14 cellular contexts compared by ENCODE assay signal in the genomic region with DNA sequence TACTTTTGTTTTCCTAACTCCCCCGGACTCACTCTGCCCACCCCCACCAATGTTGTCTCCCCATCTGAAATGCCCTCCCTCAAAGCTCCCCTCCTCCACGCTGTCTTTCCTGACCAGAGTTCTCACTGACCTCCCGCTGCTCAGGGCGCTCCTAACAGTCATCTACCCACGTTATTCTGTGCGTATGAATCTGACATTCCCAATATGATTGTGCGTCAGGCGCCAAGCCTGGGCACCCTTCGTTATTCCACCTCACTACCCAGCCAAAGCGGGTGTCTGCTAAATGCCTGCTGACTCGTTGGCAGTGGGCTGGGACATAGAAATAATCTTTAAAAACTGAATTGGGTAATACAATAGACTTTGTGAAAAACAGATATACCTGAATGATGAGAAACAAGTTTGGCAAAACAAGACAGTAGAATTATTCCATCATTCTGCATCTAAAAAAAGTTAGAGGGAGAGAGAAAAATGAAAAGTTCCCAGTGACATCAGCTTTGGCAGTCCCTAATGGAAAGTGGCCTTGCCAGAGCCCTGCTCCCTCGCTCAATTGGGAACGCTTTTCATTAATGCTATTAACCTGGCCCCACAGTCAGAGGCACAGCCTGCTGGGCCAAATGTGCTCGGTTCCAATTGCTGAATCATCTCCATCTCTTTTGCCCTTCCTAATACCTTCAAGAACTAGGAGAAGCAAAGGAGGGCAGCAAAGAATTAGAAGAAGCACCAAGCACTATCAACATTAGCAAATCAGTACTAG.
DNase-seq lines count a peak whose midpoint lies in the region; ATAC-seq, FAIRE-seq and TF ChIP-seq lines count a peak whose summit lies in the region.
"Had no signal": no experiment of that assay in that cellular context is flagged by ENCODE, and none has a peak within 500 bp of the region (broad histone marks: within the 10 kb centered on the region; RNA-seq: fewer than 3 reads in every experiment).

No MANE protein-coding gene starts in this region.

- H3K27ac ChIP-seq in SK-N-SH (ENCODE audit: low read depth in 2 of 2, low read length in 1 of 2) (peak overlapping the region in 1 of 2 experiments; percentile 11; a peak in 1 of 4 replicates), aorta (ENCODE audit: low read depth in 1 of 2, low read length in 2 of 2) (peak overlapping the region; percentile 96 to 99)
- H3K27ac ChIP-seq: HL-60 had no signal

- H3K9me3 Mint-ChIP-seq in stimulated activated memory B cell treated with anti-CD40 and anti-IgM and Interleukin-4, amounts not matched to agents 10 μg/mL and 1 μg/mL and 100 μg/mL, for 72 hours: no peaks in the 10 kb centered on the region
- H3K9me3 Mint-ChIP-seq: stimulated activated naive CD8-positive, alpha-beta T cell treated with anti-CD3 and anti-CD28 coated beads, Interleukin-15, Interleukin-2, amounts not matched to agents 100 ng/mL and 50 ng/mL, for 24 hours had no signal

- H3K4me1 Mint-ChIP-seq in stimulated activated memory B cell treated with anti-CD40 and anti-IgM and Interleukin-4, amounts not matched to agents 10 μg/mL and 1 μg/mL and 100 μg/mL, for 72 hours: no peaks in the 10 kb centered on the region

- no peak for TF ChIP-seq RAD21 in SK-N-SH (IDR thresholded peaks at IDR 0.05; ENCODE audit: low read length)

- intact Hi-C loops in left cardiac atrium (cut with DNase I): no loop called here
- intact Hi-C loops in aorta (cut with DNase I): loop anchor here (1.0 to 10.0 kb wide), 4 partner anchors 180 to 504 kb away; no protein-coding TSS in a partner anchor

- no peak overlapping the region for H3K4me3 Mint-ChIP-seq in stimulated activated memory B cell treated with anti-CD40 and anti-IgM and Interleukin-4, amounts not matched to agents 10 μg/mL and 1 μg/mL and 100 μg/mL, for 72 hours
- H3K4me3 Mint-ChIP-seq: stimulated activated naive CD8-positive, alpha-beta T cell treated with anti-CD3 and anti-CD28 coated beads, Interleukin-15, Interleukin-2, amounts not matched to agents 100 ng/mL and 50 ng/mL, for 24 hours; T-helper 1 cell treated with Interleukin-12 subunit alpha and Interleukin-12 subunit beta and Interleukin-4 antibody, amounts not matched to agents 30 μg/mL and 1 μg/mL, for 36 hours had no signal

- no peak for TF ChIP-seq CTCF in SK-N-SH (IDR thresholded peaks at IDR 0.05)

- CTCF ChIA-PET in SK-N-SH (lab: Yijun Ruan, JAX): interaction anchor here (0.6 to 6.7 kb wide), 17 partner anchors 17 to 569 kb away, joined by 3 to 68 read pairs (median 5); a partner anchor contains a TSS

- H3K36me3 ChIP-seq in SK-N-SH (replicated peaks in 1 of 2; ENCODE audit: control insufficient read depth in 1 of 2, insufficient read depth in 2 of 2, low read length in 1 of 2) (no peaks in the 10 kb centered on the region), aorta (ENCODE audit: control insufficient read depth in 1 of 2, insufficient read depth in 2 of 2, low read length in 1 of 2) (no peaks in the 10 kb centered on the region)

- H3K9me3 ChIP-seq in SK-N-SH: no peaks in the 10 kb centered on the region
- no peaks in the 10 kb centered on the region for H3K9me3 ChIP-seq in aorta (ENCODE audit: control insufficient read depth, low read length)

- H3K4me2 ChIP-seq in SK-N-SH: no peak overlapping the region

- DNase-seq in SK-N-SH (no peak), left cardiac atrium (peak; percentile 55), putamen (ENCODE audit: low spot score) (peak; percentile 36), aorta (peak; percentile 78 to 87), GM19239 (ENCODE audit: insufficient read length, low spot score) (no peak), NCI-H2029 (lab: John Stamatoyannopoulos, UW) (no peak)
- DNase-seq: activated CD4-positive, alpha-beta T cell treated with anti-CD3 and anti-CD28 coated beads, Interleukin-2, amount 50 U/mL, for 4 hours; activated effector memory CD4-positive, alpha-beta T cell treated with anti-CD3 and anti-CD28 coated beads, Interleukin-2, amount 50 U/mL, for 16 hours; DMS153 had no signal

- WGBS in SK-N-SH (ENCODE audit: low lambda C conversion rate): 79% methylated on average over 14 of the region's 14 CpGs
- WGBS in aorta, 2 donors: 4 to 5% methylated on average over 14 of the region's 14 CpGs

- no peaks in the 10 kb centered on the region for H4K20me1 ChIP-seq in SK-N-SH (ENCODE audit: insufficient read depth)

- H3K9me2 ChIP-seq in SK-N-SH: no peaks in the 10 kb centered on the region

- H3K4me1 ChIP-seq in SK-N-SH (ENCODE audit: control insufficient read depth in 1 of 2, insufficient read depth in 2 of 2, low read depth in 1 of 2, low read length in 1 of 2) (peaks cover 0 to 7% of the 10 kb centered on the region in 2 experiments; a peak in 2 of 4 replicates), aorta (ENCODE audit: control insufficient read depth in 1 of 2, insufficient read depth in 2 of 2, low read length in 2 of 2) (peaks cover 0 to 8% of the 10 kb centered on the region in 2 donors)

- no peak for FAIRE-seq in GM19239 (lab: Jason Lieb, UNC)

- no peak overlapping the region for H2AFZ ChIP-seq in SK-N-SH (ENCODE audit: low read depth)

- no peaks in the 10 kb centered on the region for H3F3A ChIP-seq in SK-N-SH (replicated peaks; ENCODE audit: insufficient read depth)

- no peaks in the 10 kb centered on the region for H3K36me3 Mint-ChIP-seq in stimulated activated memory B cell treated with anti-CD40 and anti-IgM and Interleukin-4, amounts not matched to agents 10 μg/mL and 1 μg/mL and 100 μg/mL, for 72 hours

- no peaks in the 10 kb centered on the region for H3K79me2 ChIP-seq in SK-N-SH (ENCODE audit: insufficient read depth)

- H3K4me3 ChIP-seq in SK-N-SH (ENCODE audit: low read depth in 2 of 2, low read length in 1 of 2) (no peak overlapping the region), aorta (ENCODE audit: low read length in 2 of 2) (no peak overlapping the region)

- H3K27me3 Mint-ChIP-seq in stimulated activated memory B cell treated with anti-CD40 and anti-IgM and Interleukin-4, amounts not matched to agents 10 μg/mL and 1 μg/mL and 100 μg/mL, for 72 hours: peaks cover 19% of the 10 kb centered on the region

- no peak for TF ChIP-seq EP300 in SK-N-SH (IDR thresholded peaks at IDR 0.05; ENCODE audit: borderline replicate concordance in 1 of 2, low read depth in 1 of 2, low read length in 1 of 2)

- H3K27me3 ChIP-seq in SK-N-SH (ENCODE audit: insufficient read depth) (no peaks in the 10 kb centered on the region), aorta (ENCODE audit: control insufficient read depth in 1 of 2, insufficient read depth in 2 of 2, low read length in 1 of 2) (no peaks in the 10 kb centered on the region)

- no peak overlapping the region for H3K27ac Mint-ChIP-seq in stimulated activated memory B cell treated with anti-CD40 and anti-IgM and Interleukin-4, amounts not matched to agents 10 μg/mL and 1 μg/mL and 100 μg/mL, for 72 hours
- H3K27ac Mint-ChIP-seq: stimulated activated naive CD8-positive, alpha-beta T cell treated with anti-CD3 and anti-CD28 coated beads, Interleukin-15, Interleukin-2, amounts not matched to agents 100 ng/mL and 50 ng/mL, for 24 hours; T-helper 1 cell treated with Interleukin-12 subunit alpha and Interleukin-12 subunit beta and Interleukin-4 antibody, amounts not matched to agents 30 μg/mL and 1 μg/mL, for 36 hours had no signal

- POLR2A ChIA-PET in SK-N-SH (lab: Yijun Ruan, JAX): no interaction called here

- ATAC-seq in SK-N-SH treated with all-trans-retinoic acid at 6 μM for 48 hours (no peak), left cardiac atrium (peak; percentile 79 to 83), aorta (ENCODE audit: low FRiP score) (peak; percentile 93)
- no peak for ATAC-seq in stimulated activated memory B cell treated with anti-CD40 and anti-IgM and Interleukin-4, amounts not matched to agents 10 μg/mL and 1 μg/mL and 100 μg/mL, for 72 hours

- no peak overlapping the region for H3K9ac ChIP-seq in SK-N-SH

TF ChIP-seq in SK-N-SH treated with all-trans-retinoic acid at 6 μM for 48 hours, 23 proteins besides CTCF, POLR2A, EP300 and RAD21:
- TF ChIP-seq CSDC2 (CRISPR knock-in tag; IDR thresholded peaks at IDR 0.05) (no peak), GLIS3 (CRISPR knock-in tag; IDR thresholded peaks at IDR 0.05) (no peak), ISL1 (CRISPR knock-in tag; IDR thresholded peaks at IDR 0.05) (peak; percentile 10; the same call in 1 of the 2 replicates), ZNF565 (CRISPR knock-in tag; conservative IDR thresholded peaks at IDR 0.05; ENCODE audit: low read depth) (no peak), RARB (CRISPR knock-in tag; IDR thresholded peaks at IDR 0.05) (no peak)

TF ChIP-seq in SK-N-SH, 30 proteins besides CTCF, POLR2A, EP300 and RAD21:
- TF ChIP-seq, protein P1, sequence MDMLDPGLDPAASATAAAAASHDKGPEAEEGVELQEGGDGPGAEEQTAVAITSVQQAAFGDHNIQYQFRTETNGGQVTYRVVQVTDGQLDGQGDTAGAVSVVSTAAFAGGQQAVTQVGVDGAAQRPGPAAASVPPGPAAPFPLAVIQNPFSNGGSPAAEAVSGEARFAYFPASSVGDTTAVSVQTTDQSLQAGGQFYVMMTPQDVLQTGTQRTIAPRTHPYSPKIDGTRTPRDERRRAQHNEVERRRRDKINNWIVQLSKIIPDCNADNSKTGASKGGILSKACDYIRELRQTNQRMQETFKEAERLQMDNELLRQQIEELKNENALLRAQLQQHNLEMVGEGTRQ (IDR thresholded peaks at IDR 0.05; ENCODE audit: borderline replicate concordance, low read depth, low read length): no peak
- TF ChIP-seq CHD2 (IDR thresholded peaks at IDR 0.05; ENCODE audit: low read length, partially characterized antibody): no peak
- TF ChIP-seq FOSL2 (IDR thresholded peaks at IDR 0.05; ENCODE audit: borderline replicate concordance, low read depth): no peak

Comparison
In these comparisons a context has a peak if more than half of its experiments do, and no peak if none do; other contexts are left out.
1. ATAC-seq: peak in left cardiac atrium (2 of 2) and aorta (single experiment); none in SK-N-SH treated with all-trans-retinoic acid at 6 μM for 48 hours (single experiment) and stimulated activated memory B cell treated with anti-CD40 and anti-IgM and Interleukin-4, amounts not matched to agents 10 μg/mL and 1 μg/mL and 100 μg/mL, for 72 hours (single experiment).
2. DNase-seq: peak in left cardiac atrium (single experiment), putamen (single experiment) and aorta (2 of 2); none in SK-N-SH (single experiment), GM19239 (single experiment) and NCI-H2029 (single experiment).
3. intact Hi-C loops: an anchor here in aorta (1.0 to 10.0 kb wide); none called in left cardiac atrium.